8 cellular contexts compared by ENCODE assay signal in genomic region chrX:19344661-19345060, GRCh38. TPM values are rescaled to one million over a fixed set of nuclear protein-coding genes. Genes with fewer than 3 reads are reported as not detected.
DNase-seq lines count a peak whose midpoint lies in the region; ATAC-seq and TF ChIP-seq lines count a peak whose summit lies in the region.

No MANE protein-coding gene starts in this region.

- 3 to 47% (median 4%) methylated on average over 7 to 10 of the region's 10 CpGs for WGBS in stomach, 5 donors

- H3K4me3 ChIP-seq in iPS-18c (ENCODE audit: insufficient read depth, low read depth, low read length), result peak overlapping the region; percentile 67
- H3K4me3 ChIP-seq in stomach, result peak overlapping the region; percentile 65 to 73 (median 70)

- no peak for TF ChIP-seq CTCF in stomach (IDR thresholded peaks at IDR 0.05)

- H3K9me3 Mint-ChIP-seq in activated CD4-positive, alpha-beta memory T cell treated with anti-CD3 and anti-CD28 coated beads for 36 hours, result no peaks in the 10 kb centered on the region

- peaks cover 6% of the 10 kb centered on the region for H3K36me3 Mint-ChIP-seq in activated CD4-positive, alpha-beta memory T cell treated with anti-CD3 and anti-CD28 coated beads for 36 hours

- intact Hi-C loops in activated CD4-positive, alpha-beta memory T cell treated with anti-CD3 and anti-CD28 coated beads for 36 hours (cut with micrococcal nuclease), result loop anchor here (10.0 kb wide), 1 partner anchor 920 kb away; the partner anchor contains the start of gene CDKL5
- intact Hi-C loops in stomach (cut with DNase I; ENCODE audit: low total_unique reads), result no loop called here

- H3K36me3 ChIP-seq in stomach, result peaks cover 0 to 3% (median 1%) of the 10 kb centered on the region in 4 donors

- peaks cover 22% of the 10 kb centered on the region for H3K4me1 Mint-ChIP-seq in activated CD4-positive, alpha-beta memory T cell treated with anti-CD3 and anti-CD28 coated beads for 36 hours (ENCODE audit: low read depth)

- H3K27me3 ChIP-seq in stomach, result no peaks in the 10 kb centered on the region

- ATAC-seq in GM18870 (IDR thresholded peaks at IDR 0.05; ENCODE audit: unreplicated experiment), result no peak

- no peak overlapping the region for H3K27ac Mint-ChIP-seq in activated CD4-positive, alpha-beta memory T cell treated with anti-CD3 and anti-CD28 coated beads for 36 hours

- DNase-seq in SIG-M5 treated with dmso at 0.1 percent for 504 hours (lab: John Stamatoyannopoulos, UW; ENCODE audit: unreplicated experiment), result peak; percentile 17
- no peak for DNase-seq in SIG-M5 (lab: John Stamatoyannopoulos, UW)
- no peak for DNase-seq in activated CD4-positive, alpha-beta memory T cell treated with anti-CD3 and anti-CD28 coated beads for 36 hours
- no peak for DNase-seq in stomach
- no peak for DNase-seq in NCI-H2196 (lab: John Stamatoyannopoulos, UW; ENCODE audit: unreplicated experiment)
- no peak for DNase-seq in cerebellum (ENCODE audit: low spot score)

- POLR2A ChIA-PET in activated CD4-positive, alpha-beta memory T cell treated with anti-CD3 and anti-CD28 coated beads for 36 hours (lab: Charles Lee), result no interaction called here

- H3K9me3 ChIP-seq in iPS-18c (ENCODE audit: control insufficient read depth, insufficient read depth, low read length), result no peaks in the 10 kb centered on the region
- peaks cover 0 to 7% (median 3%) of the 10 kb centered on the region in 4 donors for H3K9me3 ChIP-seq in stomach

- TF ChIP-seq POLR2A in stomach (IDR thresholded peaks at IDR 0.05), result no peak

- no peak for TF ChIP-seq EP300 in stomach (IDR thresholded peaks at IDR 0.05)

- H3K27ac ChIP-seq in stomach, result peak overlapping the region in 4 of 5 donors; percentile 92 to 96 (median 94)

- H3K27me3 Mint-ChIP-seq in activated CD4-positive, alpha-beta memory T cell treated with anti-CD3 and anti-CD28 coated beads for 36 hours, result no peaks in the 10 kb centered on the region

- H3K4me3 Mint-ChIP-seq in activated CD4-positive, alpha-beta memory T cell treated with anti-CD3 and anti-CD28 coated beads for 36 hours, result peak overlapping the region; percentile 81

- CTCF ChIA-PET in activated CD4-positive, alpha-beta memory T cell treated with anti-CD3 and anti-CD28 coated beads for 36 hours (lab: Charles Lee), result interaction anchor here (1.4 kb wide), 1 partner anchor 28 kb away, joined by 5 read pairs; no protein-coding TSS in a partner anchor

- peaks cover 0 to 27% (median 13%) of the 10 kb centered on the region in 4 donors for H3K4me1 ChIP-seq in stomach

RNA-seq across cellular contexts. Expression of gene PDHA1, which starts 0.9 kb away (rescaled TPM):
- total RNA-seq in activated CD4-positive, alpha-beta memory T cell treated with anti-CD3 and anti-CD28 coated beads for 36 hours, result 100 to 1,000 TPM; 245 TPM
- 100 to 1,000 TPM; 109 to 367 (median 223) TPM for total RNA-seq in stomach
- 100 to 1,000 TPM in 2 of 3 donors, 10 to 100 TPM in 1; 77.6 to 195 (median 133) TPM for polyA plus RNA-seq in stomach
- 68.6 TPM for total RNA-seq in cerebellum
